In genomic region chr12:111390894-111391293, GRCh38 we compare ENCODE assay signal across 5 cellular contexts.
"Had no signal": no experiment of that assay in that cellular context is flagged by ENCODE, and none has a peak within 500 bp of the region (broad histone marks: within the 10 kb centered on the region; RNA-seq: fewer than 3 reads in every experiment).

No MANE protein-coding gene starts in this region.

- H3K27ac Mint-ChIP-seq: GM23338, H9 had no signal

- H3K9me3 Mint-ChIP-seq: GM23338, H9 had no signal

- DNase-seq: H9, HCEC 1CT, IMR-90 had no signal

- ATAC-seq: GM23338, K562 had no signal

- H3K4me1 Mint-ChIP-seq: GM23338, H9 had no signal

- H3K4me3 ChIP-seq: GM23338, K562 had no signal

- H3K4me3 Mint-ChIP-seq: GM23338, H9 had no signal
